9 cellular contexts compared by ENCODE assay signal in genomic region chr17:58517378-58517927, GRCh38. TPM values are rescaled to one million over a fixed set of nuclear protein-coding genes. Genes with fewer than 3 reads are reported as not detected.
DNase-seq lines count a peak whose midpoint lies in the region; ATAC-seq, FAIRE-seq and TF ChIP-seq lines count a peak whose summit lies in the region.
"Had no signal": no experiment of that assay in that cellular context is flagged by ENCODE, and none has a peak within 500 bp of the region (broad histone marks: within the 10 kb centered on the region; RNA-seq: fewer than 3 reads in every experiment).

No MANE protein-coding gene starts in this region.

- H3K27me3 Mint-ChIP-seq in HFFc6 (ENCODE audit: insufficient read depth) (peaks cover 2% of the 10 kb centered on the region), mesothelial cell of epicardium (ENCODE audit: low read depth) (peaks cover 4% of the 10 kb centered on the region)

- H3K27me3 ChIP-seq in body of pancreas = no peaks in the 10 kb centered on the region

- peaks cover 44% of the 10 kb centered on the region for H3K4me1 Mint-ChIP-seq in HFFc6 (ENCODE audit: low read depth)
- H3K4me1 Mint-ChIP-seq in mesothelial cell of epicardium = peaks cover 37% of the 10 kb centered on the region

- H3K36me3 ChIP-seq in body of pancreas (replicated peaks in 1 of 2; ENCODE audit: insufficient read depth in 1 of 2, low read depth in 2 of 2) = no peaks in the 10 kb centered on the region

- H3K4me3 Mint-ChIP-seq in HFFc6 (peak overlapping the region; percentile 95), mesothelial cell of epicardium (peak overlapping the region; percentile 92)

- intact Hi-C loops in body of pancreas (cut with DNase I) = no loop called here

- H3K27ac ChIP-seq in body of pancreas = peak overlapping the region; percentile 96 to 99 (median 98)

- H3K36me3 Mint-ChIP-seq in HFFc6 (ENCODE audit: low read depth) = no peaks in the 10 kb centered on the region
- no peaks in the 10 kb centered on the region for H3K36me3 Mint-ChIP-seq in mesothelial cell of epicardium

- H3K4me1 ChIP-seq in body of pancreas = peaks cover 33% of the 10 kb centered on the region

- no peak for DNase-seq in AG10803 (ENCODE audit: low read depth)
- DNase-seq in HFFc6 = no peak
- DNase-seq in body of pancreas = peak in 1 of 4 donors; percentile 93
- DNase-seq in mesothelial cell of epicardium (ENCODE audit: low spot score in 2 of 2, unreplicated experiment in 2 of 2) = no peak
- no peak for DNase-seq in stimulated activated CD4-positive, alpha-beta T cell treated with anti-CD3 and anti-CD28 coated beads, Interleukin-4, amount 100 ng/mL, for 24 hours
- DNase-seq in SIG-M5 (lab: John Stamatoyannopoulos, UW) = no peak
- no peak for DNase-seq in RCC 7860 (ENCODE audit: low spot score)

- H3K27ac Mint-ChIP-seq in HFFc6 (peak overlapping the region; percentile 95), mesothelial cell of epicardium (peak overlapping the region; percentile 100)

- H3K4me3 ChIP-seq in AG10803 (ENCODE audit: low read length) (peak overlapping the region; percentile 82), body of pancreas (peak overlapping the region; percentile 54 to 76)

- 0% methylated on average over 4 to 27 of the region's 27 CpGs for WGBS in body of pancreas, 2 donors

- H3K9me3 Mint-ChIP-seq in HFFc6 (no peaks in the 10 kb centered on the region), mesothelial cell of epicardium (no peaks in the 10 kb centered on the region)

- peak; percentile 68 to 83 (median 81) for TF ChIP-seq POLR2A in body of pancreas (IDR thresholded peaks at IDR 0.05)

- no peak for FAIRE-seq in RCC 7860 (lab: Jason Lieb, UNC)

- no peaks in the 10 kb centered on the region for H3K9me3 ChIP-seq in body of pancreas

- TF ChIP-seq CTCF in AG10803 (conservative IDR thresholded peaks at IDR 0.05; ENCODE audit: low read length) = no peak
- no peak for TF ChIP-seq CTCF in HFFc6 (IDR thresholded peaks at IDR 0.05)
- no peak for TF ChIP-seq CTCF in body of pancreas (IDR thresholded peaks at IDR 0.05)
- no peak for TF ChIP-seq CTCF in mesothelial cell of epicardium (IDR thresholded peaks at IDR 0.05; ENCODE audit: unreplicated experiment)

- ATAC-seq in body of pancreas (peak; percentile 45), HG02798 (IDR thresholded peaks at IDR 0.05; ENCODE audit: poor library complexity, unreplicated experiment) (no peak)

RNA-seq across cellular contexts. Expression of gene MTMR4, which starts 3.0 kb away (rescaled TPM):
- total RNA-seq in HFFc6 (2021; fragmentation: NEBNext Ultra II Directional; extraction: Animal tissue kit (Norgen Biotek cat#: 25700)) = 10 to 100 TPM; 25.3 to 32.2 (median 28.2) TPM
- 10 to 100 TPM; 21.3 to 39.6 TPM for total RNA-seq in body of pancreas
- 73.1 to 76.8 TPM (median 74.4 TPM) in 3 replicates for total RNA-seq in mesothelial cell of epicardium

RNA-seq across cellular contexts. Expression of gene HSF5, which starts 29.2 kb away (rescaled TPM):
- total RNA-seq in HFFc6 (2021; fragmentation: NEBNext Ultra II Directional; extraction: Animal tissue kit (Norgen Biotek cat#: 25700)) = not detected
- total RNA-seq in body of pancreas (not detected), mesothelial cell of epicardium (0.05 to 0.09 TPM in 2 of 3 replicates, not detected in the other)
- total RNA-seq: LHCN-M2 had no signal
